Comparison of ENCODE assay signal across 7 cellular contexts in genomic region chr2:226798422-226799210, GRCh38. TPM values are rescaled to one million over a fixed set of nuclear protein-coding genes. Genes with fewer than 3 reads are reported as not detected.
DNase-seq lines count a peak whose midpoint lies in the region; ATAC-seq and TF ChIP-seq lines count a peak whose summit lies in the region.

No MANE protein-coding gene starts in this region.

- CTCF ChIA-PET in MCF 10A (lab: Yijun Ruan, JAX), result interaction anchor here (0.6 to 6.3 kb wide), 16 partner anchors 38 to 1129 kb away, joined by 3 to 43 read pairs (median 3); no protein-coding TSS in a partner anchor

- peak overlapping the region; percentile 44 for H2AFZ ChIP-seq in smooth muscle cell (ENCODE audit: low read depth)

- no peaks in the 10 kb centered on the region for H3F3A ChIP-seq in smooth muscle cell (ENCODE audit: low read depth)

- H3K27ac ChIP-seq in SJCRH30 (peak overlapping the region; percentile 91), smooth muscle cell (ENCODE audit: low read depth) (peak overlapping the region; percentile 82)

- H3K36me3 Mint-ChIP-seq in MCF 10A (ENCODE audit: insufficient read depth, unreplicated experiment), result peaks cover 22% of the 10 kb centered on the region

- H3K4me3 ChIP-seq in SJCRH30, result peak overlapping the region; percentile 83
- peak overlapping the region; percentile 97 for H3K4me3 ChIP-seq in smooth muscle cell

- H3K27me3 Mint-ChIP-seq in MCF 10A (ENCODE audit: insufficient read depth, unreplicated experiment), result no peaks in the 10 kb centered on the region

- H3K9me3 ChIP-seq in SJCRH30 (replicated peaks) (no peaks in the 10 kb centered on the region; the same call in none of the 2 replicates), smooth muscle cell (replicated peaks; ENCODE audit: low read depth) (no peaks in the 10 kb centered on the region)

- POLR2A ChIA-PET in MCF 10A (lab: Yijun Ruan, JAX), result interaction anchor here (0.6 to 13.1 kb wide), 20 partner anchors 10 to 1129 kb away, joined by 3 to 114 read pairs (median 4); partner anchors contain the start of gene RHBDD1

- H3K27me3 ChIP-seq in SJCRH30 (no peaks in the 10 kb centered on the region), smooth muscle cell (ENCODE audit: low read depth) (no peaks in the 10 kb centered on the region)

- DNase-seq in SJCRH30 (peak; percentile 71 to 72), MCF 10A (ENCODE audit: unreplicated experiment) (peak; percentile 35), inferior parietal cortex (ENCODE audit: extremely low spot score) (peak; percentile 41), smooth muscle cell (lab: John Stamatoyannopoulos, UW; ENCODE audit: unreplicated experiment) (no peak)

- H4K20me1 ChIP-seq in smooth muscle cell (ENCODE audit: low read depth), result peaks cover 38% of the 10 kb centered on the region

- H3K79me2 ChIP-seq in smooth muscle cell (ENCODE audit: low read depth), result peaks cover 57% of the 10 kb centered on the region

- intact Hi-C loops in MCF 10A (cut with micrococcal nuclease), result loop anchor here (1.0 to 10.0 kb wide), 5 partner anchors 214 to 764 kb away; no protein-coding TSS in a partner anchor

- no peak overlapping the region for H3K27ac Mint-ChIP-seq in MCF 10A (ENCODE audit: low read depth, unreplicated experiment)

- TF ChIP-seq CTCF in MCF 10A (IDR thresholded peaks at IDR 0.05; ENCODE audit: unreplicated experiment) (no peak), smooth muscle cell (IDR thresholded peaks at IDR 0.05; ENCODE audit: borderline replicate concordance, insufficient read depth, poor library complexity, severe bottlenecking) (no peak)

- H3K36me3 ChIP-seq in SJCRH30 (peaks cover 40% of the 10 kb centered on the region), smooth muscle cell (ENCODE audit: low read depth) (no peaks in the 10 kb centered on the region)

- H3K4me3 Mint-ChIP-seq in MCF 10A (ENCODE audit: unreplicated experiment), result peak overlapping the region; percentile 73

- H3K4me1 ChIP-seq in SJCRH30 (peaks cover 4% of the 10 kb centered on the region), smooth muscle cell (ENCODE audit: low read depth) (peaks cover 24% of the 10 kb centered on the region)

- no peaks in the 10 kb centered on the region for H3K9me3 Mint-ChIP-seq in MCF 10A (ENCODE audit: unreplicated experiment)

- ATAC-seq in GM18858 (IDR thresholded peaks at IDR 0.05; ENCODE audit: unreplicated experiment), result peak; percentile 18
- peak; percentile 24 for ATAC-seq in HG03025 (IDR thresholded peaks at IDR 0.05; ENCODE audit: low FRiP score, unreplicated experiment)
- ATAC-seq in HG02970 (IDR thresholded peaks at IDR 0.05; ENCODE audit: low FRiP score, unreplicated experiment), result no peak

- peak overlapping the region; percentile 91 for H3K4me2 ChIP-seq in smooth muscle cell

- H3K4me1 Mint-ChIP-seq in MCF 10A (ENCODE audit: insufficient read depth, unreplicated experiment), result peaks cover 32% of the 10 kb centered on the region

- WGBS in smooth muscle cell (ENCODE audit: low lambda C conversion rate), result 5% methylated on average over 69 of the region's 80 CpGs

- no TSS peak for BruUV-seq in MCF 10A (replicated peaks; lab: Mats Ljungman, UMichigan)

- peak overlapping the region; percentile 27 for H3K9ac ChIP-seq in smooth muscle cell (ENCODE audit: low read depth)

RNA-seq across cellular contexts. Expression of gene IRS1, which starts 1.0 kb away (rescaled TPM):
- 17.6 and 20.9 TPM in 2 replicates for total RNA-seq in SJCRH30 (2014; rRNA removed; shearing (Covaris generic))
- 6.1 and 10.5 TPM in 2 replicates for total RNA-seq in MCF 10A (2022)
- 14.3 and 14.6 TPM in 2 replicates for total RNA-seq in smooth muscle cell
- 8.6 and 9.4 TPM in 2 replicates for polyA plus RNA-seq in smooth muscle cell

RNA-seq across cellular contexts. Expression of gene RHBDD1, which starts 37.2 kb away (rescaled TPM):
- total RNA-seq in SJCRH30 (2014; rRNA removed; shearing (Covaris generic)), result 1.5 and 2.0 TPM in 2 replicates
- total RNA-seq in MCF 10A (2022) (75.2 and 76.0 TPM in 2 replicates), smooth muscle cell (20.7 and 28.3 TPM in 2 replicates)
- 11.3 and 12.8 TPM in 2 replicates for polyA plus RNA-seq in smooth muscle cell
